Comparison of ENCODE assay signal across 16 cellular contexts in the genomic region with DNA sequence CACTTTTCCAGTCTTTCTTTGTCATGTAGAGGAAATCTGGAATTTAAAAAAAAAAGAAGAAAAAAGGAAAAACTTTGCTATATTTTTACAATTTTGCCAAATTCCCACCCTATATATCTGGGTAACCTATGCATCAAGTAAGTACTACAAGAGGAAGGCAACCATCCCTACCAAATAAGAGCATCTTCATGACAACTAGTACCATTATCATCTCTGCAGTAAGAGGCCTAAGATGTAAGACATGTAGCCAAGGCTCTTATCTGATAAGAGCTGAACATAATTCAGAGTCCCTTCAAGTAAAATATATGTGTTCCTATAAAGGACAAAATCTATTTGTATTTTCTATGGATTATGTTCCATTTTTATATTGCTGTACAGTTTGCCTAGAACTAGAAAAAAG. TPM values are rescaled to one million over a fixed set of nuclear protein-coding genes. Genes with fewer than 3 reads are reported as not detected.
DNase-seq lines count a peak whose midpoint lies in the region; ATAC-seq and TF ChIP-seq lines count a peak whose summit lies in the region.
"Had no signal": no experiment of that assay in that cellular context is flagged by ENCODE, and none has a peak within 500 bp of the region (broad histone marks: within the 10 kb centered on the region; RNA-seq: fewer than 3 reads in every experiment).

No MANE protein-coding gene starts in this region.

- H3K27me3 Mint-ChIP-seq in MCF 10A (ENCODE audit: insufficient read depth, unreplicated experiment) (no peaks in the 10 kb centered on the region), neural crest cell (ENCODE audit: low read depth) (no peaks in the 10 kb centered on the region)
- H3K27me3 Mint-ChIP-seq in central memory CD8-positive, alpha-beta T cell: no peaks in the 10 kb centered on the region
- H3K27me3 Mint-ChIP-seq in CD8-positive, alpha-beta memory T cell: peaks cover 0 to 5% of the 10 kb centered on the region in 2 donors

- H3K9me3 Mint-ChIP-seq in MCF 10A (ENCODE audit: unreplicated experiment) (no peaks in the 10 kb centered on the region), neural crest cell (no peaks in the 10 kb centered on the region)
- H3K9me3 Mint-ChIP-seq in central memory CD8-positive, alpha-beta T cell: no peaks in the 10 kb centered on the region
- peaks cover 0 to 4% (median 0%) of the 10 kb centered on the region in 5 donors for H3K9me3 Mint-ChIP-seq in CD8-positive, alpha-beta memory T cell

- H3K4me3 Mint-ChIP-seq in MCF 10A (ENCODE audit: unreplicated experiment): no peak overlapping the region
- no peak overlapping the region for H3K4me3 Mint-ChIP-seq in central memory CD8-positive, alpha-beta T cell
- H3K4me3 Mint-ChIP-seq in neural crest cell: no peak overlapping the region
- no peak overlapping the region for H3K4me3 Mint-ChIP-seq in CD8-positive, alpha-beta memory T cell
- H3K4me3 Mint-ChIP-seq: H9 had no signal

- TF ChIP-seq CTCF in MCF 10A (IDR thresholded peaks at IDR 0.05; ENCODE audit: unreplicated experiment) (no peak), breast epithelium (IDR thresholded peaks at IDR 0.05) (no peak), neural crest cell (conservative IDR thresholded peaks at IDR 0.05) (no peak)

- intact Hi-C loops in MCF 10A (cut with micrococcal nuclease) (no loop called here), breast epithelium (cut with DNase I; ENCODE audit: low total_unique reads) (loop anchor here (5.0 kb wide), 1 partner anchor 39 kb away; a partner anchor contains a TSS)

- peak overlapping the region; percentile 64 for H3K27ac Mint-ChIP-seq in MCF 10A (ENCODE audit: low read depth, unreplicated experiment)
- peak overlapping the region; percentile 6 for H3K27ac Mint-ChIP-seq in central memory CD8-positive, alpha-beta T cell (ENCODE audit: low read depth)
- peak overlapping the region; percentile 68 for H3K27ac Mint-ChIP-seq in neural crest cell (ENCODE audit: unreplicated experiment)
- H3K27ac Mint-ChIP-seq in CD8-positive, alpha-beta memory T cell: peak overlapping the region in 4 of 8 donors; percentile 58 to 82 (median 66)

- DNase-seq in MCF 10A (ENCODE audit: unreplicated experiment) (no peak), breast epithelium (ENCODE audit: low spot score in 2 of 2) (no peak), neural crest cell (ENCODE audit: low read depth, low spot score) (no peak), DMS 273 (lab: John Stamatoyannopoulos, UW; ENCODE audit: unreplicated experiment) (no peak)
- DNase-seq in central memory CD8-positive, alpha-beta T cell (ENCODE audit: low spot score in 2 of 2): no peak
- no peak for DNase-seq in CD8-positive, alpha-beta memory T cell
- DNase-seq: 8988T; AML-193; CD4-positive, CD25-positive, alpha-beta regulatory T cell; DND-41; GDM1; GOT3; H9 had no signal

- BruUV-seq in MCF 10A (replicated peaks; lab: Mats Ljungman, UMichigan): no TSS peak

- H3K27me3 ChIP-seq in breast epithelium: no peaks in the 10 kb centered on the region
- no peaks in the 10 kb centered on the region for H3K27me3 ChIP-seq in CD8-positive, alpha-beta memory T cell (ENCODE audit: insufficient read depth, low read length, poor library complexity, severe bottlenecking)
- H3K27me3 ChIP-seq: BLaER1 treated with 17β-estradiol and CSF1 and Interleukin-3, amounts not matched to agents 10 nM and 100 nM had no signal

- H3K9me3 ChIP-seq in breast epithelium: no peaks in the 10 kb centered on the region
- no peaks in the 10 kb centered on the region for H3K9me3 ChIP-seq in CD8-positive, alpha-beta memory T cell (ENCODE audit: low read length)

- H3K4me1 Mint-ChIP-seq in MCF 10A (ENCODE audit: insufficient read depth, unreplicated experiment) (peaks cover 14% of the 10 kb centered on the region), neural crest cell (peaks cover 28% of the 10 kb centered on the region)
- peaks cover 44% of the 10 kb centered on the region for H3K4me1 Mint-ChIP-seq in central memory CD8-positive, alpha-beta T cell
- H3K4me1 Mint-ChIP-seq in CD8-positive, alpha-beta memory T cell: peaks cover 37 to 49% (median 47%) of the 10 kb centered on the region in 3 donors

- no peaks in the 10 kb centered on the region for H3K36me3 ChIP-seq in breast epithelium
- H3K36me3 ChIP-seq in CD8-positive, alpha-beta memory T cell (ENCODE audit: insufficient read depth, low read length): no peaks in the 10 kb centered on the region

- no peak overlapping the region for H3K4me3 ChIP-seq in breast epithelium
- no peak overlapping the region for H3K4me3 ChIP-seq in CD8-positive, alpha-beta memory T cell (ENCODE audit: low read length)
- H3K4me3 ChIP-seq: BLaER1 treated with 17β-estradiol and CSF1 and Interleukin-3, amounts not matched to agents 10 nM and 100 nM had no signal

- H3K36me3 Mint-ChIP-seq in MCF 10A (ENCODE audit: insufficient read depth, unreplicated experiment): peaks cover 43% of the 10 kb centered on the region
- H3K36me3 Mint-ChIP-seq in central memory CD8-positive, alpha-beta T cell (ENCODE audit: insufficient read depth): peaks cover 31% of the 10 kb centered on the region
- peaks cover 25% of the 10 kb centered on the region for H3K36me3 Mint-ChIP-seq in neural crest cell (ENCODE audit: low read depth)
- peaks cover 12 to 47% (median 25%) of the 10 kb centered on the region in 3 donors for H3K36me3 Mint-ChIP-seq in CD8-positive, alpha-beta memory T cell

- TF ChIP-seq POLR2A in breast epithelium (IDR thresholded peaks at IDR 0.05): no peak

- H3K27ac ChIP-seq in breast epithelium: no peak overlapping the region
- no peak overlapping the region for H3K27ac ChIP-seq in CD8-positive, alpha-beta memory T cell (ENCODE audit: low read depth, low read length)
- H3K27ac ChIP-seq: BLaER1 treated with 17β-estradiol and CSF1 and Interleukin-3, amounts not matched to agents 10 nM and 100 nM had no signal

- no peak for ATAC-seq in central memory CD8-positive, alpha-beta T cell (replicated peaks; ENCODE audit: extremely low read depth, poor library complexity, severe bottlenecking)
- ATAC-seq in HG02852 (IDR thresholded peaks at IDR 0.05; ENCODE audit: unreplicated experiment): no peak
- ATAC-seq: HepG2 had no signal

- POLR2A ChIA-PET in MCF 10A (lab: Yijun Ruan, JAX): interaction anchor here (0.6 to 2.4 kb wide), 2 partner anchors 39 to 434 kb away, joined by 3 to 17 read pairs; a partner anchor contains a TSS
- POLR2A ChIA-PET in CD8-positive, alpha-beta memory T cell (lab: Charles Lee): interaction anchor here (0.6 kb wide), 1 partner anchor 65 kb away, joined by 3 read pairs; no protein-coding TSS in a partner anchor

- H3K4me1 ChIP-seq in breast epithelium: no peaks in the 10 kb centered on the region
- H3K4me1 ChIP-seq in CD8-positive, alpha-beta memory T cell (ENCODE audit: insufficient read depth, low read length): peaks cover 25% of the 10 kb centered on the region

- CTCF ChIA-PET in MCF 10A (lab: Yijun Ruan, JAX): no interaction called here
- CTCF ChIA-PET in CD8-positive, alpha-beta memory T cell (lab: Charles Lee): no interaction called here

RNA-seq across cellular contexts. Expression of a gene that starts 3.5 kb away (rescaled TPM):
- total RNA-seq in MCF 10A (2022): 44.0 and 49.1 TPM in 2 replicates
- total RNA-seq in breast epithelium: 10 to 100 TPM; 19.4 to 35.6 (median 24.6) TPM
- total RNA-seq in neural crest cell: 28.2 and 31.9 TPM in 2 replicates
- total RNA-seq in CD8-positive, alpha-beta memory T cell: 10 to 100 TPM; 36.8 to 40.9 TPM
- 27.9 TPM for polyA plus RNA-seq in CD8-positive, alpha-beta memory T cell

RNA-seq across cellular contexts. Expression of a gene that starts 3.7 kb away (rescaled TPM):
- 43.4 and 45.9 TPM in 2 replicates for total RNA-seq in MCF 10A (2022)
- total RNA-seq in breast epithelium: 10 to 100 TPM; 36.3 to 51.2 (median 41.0) TPM
- 9.5 and 10.0 TPM in 2 replicates for total RNA-seq in neural crest cell
- 10 to 100 TPM; 10.1 to 12.0 TPM for total RNA-seq in CD8-positive, alpha-beta memory T cell
- 37.5 TPM for polyA plus RNA-seq in CD8-positive, alpha-beta memory T cell

RNA-seq across cellular contexts. Expression of a gene that starts 40.1 kb away (rescaled TPM):
- total RNA-seq in MCF 10A (2022) (28.5 and 39.9 TPM in 2 replicates), breast epithelium (10 to 100 TPM; 36.1 to 48.6 (median 48.5) TPM), neural crest cell (11.5 and 12.1 TPM in 2 replicates)
- total RNA-seq in CD8-positive, alpha-beta memory T cell: 10 to 100 TPM; 16.3 to 17.9 TPM
- 29.7 TPM for polyA plus RNA-seq in CD8-positive, alpha-beta memory T cell
